8 cellular contexts compared by ENCODE assay signal in the genomic region with DNA sequence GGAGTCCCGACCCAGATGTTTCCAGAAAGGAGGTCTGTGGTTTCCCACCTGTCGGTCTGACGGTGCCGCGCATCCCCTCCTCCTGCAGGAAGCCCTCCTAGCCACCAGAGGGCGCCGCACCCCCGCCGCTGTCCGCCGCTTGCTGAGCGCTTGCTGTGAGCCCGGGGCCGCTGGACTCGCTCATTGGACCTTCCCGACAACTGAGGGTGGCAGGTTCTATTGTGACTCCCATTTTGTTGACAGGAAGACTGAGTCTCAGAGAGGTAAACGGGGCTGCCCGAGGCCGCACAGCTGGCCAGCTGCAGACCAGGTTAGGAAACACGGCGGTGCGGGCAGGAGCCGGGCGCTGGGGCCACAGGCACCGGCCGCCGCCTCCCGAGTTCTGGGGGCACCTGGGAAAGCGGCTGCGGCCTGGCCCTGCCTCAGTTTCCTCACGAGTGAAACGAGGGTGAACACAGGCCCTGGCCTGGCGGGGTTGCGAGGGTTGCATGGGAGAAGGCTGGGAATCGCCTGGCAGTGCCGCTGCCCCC.
DNase-seq lines count a peak whose midpoint lies in the region; ATAC-seq and TF ChIP-seq lines count a peak whose summit lies in the region.

No MANE protein-coding gene starts in this region.

- H3K27me3 ChIP-seq in BLaER1 treated with 17β-estradiol and CSF1 and Interleukin-3, amounts not matched to agents 10 nM and 100 nM: no peaks in the 10 kb centered on the region
- H3K27me3 ChIP-seq in lung (ENCODE audit: control insufficient read depth, insufficient read depth): no peaks in the 10 kb centered on the region

- H3K9me3 ChIP-seq in BLaER1 treated with 17β-estradiol and CSF1 and Interleukin-3, amounts not matched to agents 10 nM and 100 nM (replicated peaks in 1 of 11): no peaks in the 10 kb centered on the region
- no peaks in the 10 kb centered on the region for H3K9me3 ChIP-seq in lung (ENCODE audit: control insufficient read depth in 2 of 2, insufficient read depth in 1 of 2, low read length in 1 of 2)

- 42 to 52% methylated on average over 32 to 36 of the region's 36 CpGs for WGBS in lung, 2 donors

- H3K4me1 Mint-ChIP-seq in central memory CD8-positive, alpha-beta T cell: peaks cover 5% of the 10 kb centered on the region

- H3K27ac Mint-ChIP-seq in central memory CD8-positive, alpha-beta T cell (ENCODE audit: low read depth): no peak overlapping the region

- TF ChIP-seq CTCF in lung (IDR thresholded peaks at IDR 0.05; ENCODE audit: control extremely low read depth, extremely low read depth): peak; percentile 68

- H3K4me3 ChIP-seq in BLaER1 treated with 17β-estradiol and CSF1 and Interleukin-3, amounts not matched to agents 10 nM and 100 nM: peak overlapping the region in 1 of 10 experiments; percentile 31; a peak in 1 of 20 replicates
- no peak overlapping the region for H3K4me3 ChIP-seq in lung

- no peak for ATAC-seq in central memory CD8-positive, alpha-beta T cell (replicated peaks; ENCODE audit: extremely low read depth, poor library complexity, severe bottlenecking)
- ATAC-seq in lung (ENCODE audit: insufficient read depth, low FRiP score): no peak

- no peaks in the 10 kb centered on the region for H3K36me3 ChIP-seq in BLaER1 treated with 17β-estradiol and CSF1 and Interleukin-3, amounts not matched to agents 10 nM and 100 nM
- H3K36me3 ChIP-seq in lung (ENCODE audit: control insufficient read depth in 2 of 2, insufficient read depth in 2 of 2, low read length in 2 of 2): no peaks in the 10 kb centered on the region

- in situ Hi-C loops in KBM-7 (cut with MboI; ENCODE audit: low pct_unique_long_range_greater_than_20kb, low sequenced_read_pairs): no loop called here

- H3K4me3 Mint-ChIP-seq in central memory CD8-positive, alpha-beta T cell: peak overlapping the region; percentile 57

- H3K36me3 Mint-ChIP-seq in central memory CD8-positive, alpha-beta T cell (ENCODE audit: insufficient read depth): peaks cover 3% of the 10 kb centered on the region

- peaks cover 0 to 6% (median 0%) of the 10 kb centered on the region in 11 experiments; a peak in 2 of 22 replicates for H4K20me1 ChIP-seq in BLaER1 treated with 17β-estradiol and CSF1 and Interleukin-3, amounts not matched to agents 10 nM and 100 nM

- peak overlapping the region; percentile 78 to 100 (median 98) for H3K4me2 ChIP-seq in BLaER1 treated with 17β-estradiol and CSF1 and Interleukin-3, amounts not matched to agents 10 nM and 100 nM

- peaks cover 51 to 76% (median 71%) of the 10 kb centered on the region in 10 experiments for H3K4me1 ChIP-seq in BLaER1 treated with 17β-estradiol and CSF1 and Interleukin-3, amounts not matched to agents 10 nM and 100 nM
- H3K4me1 ChIP-seq in lung (ENCODE audit: control insufficient read depth in 2 of 2, insufficient read depth in 2 of 2, low read length in 2 of 2): peaks cover 0 to 6% of the 10 kb centered on the region in 2 donors

- H3K9me3 Mint-ChIP-seq in central memory CD8-positive, alpha-beta T cell: no peaks in the 10 kb centered on the region

- peak overlapping the region in 6 of 11 experiments; percentile 21 to 60 (median 52); a peak in 7 of 22 replicates for H3K9ac ChIP-seq in BLaER1 treated with 17β-estradiol and CSF1 and Interleukin-3, amounts not matched to agents 10 nM and 100 nM

- peak overlapping the region in 7 of 11 experiments; percentile 40 to 72 (median 61); a peak in 12 of 22 replicates for H3K27ac ChIP-seq in BLaER1 treated with 17β-estradiol and CSF1 and Interleukin-3, amounts not matched to agents 10 nM and 100 nM
- no peak overlapping the region for H3K27ac ChIP-seq in lung (ENCODE audit: low read depth in 1 of 2, low read length in 1 of 2)

- peak; percentile 79 for DNase-seq in KBM-7
- peak; percentile 68 for DNase-seq in activated CD4-positive, alpha-beta T cell treated with anti-CD3 and anti-CD28 coated beads for 1 hour
- DNase-seq in central memory CD8-positive, alpha-beta T cell (ENCODE audit: low spot score in 2 of 2): peak; percentile 42 to 55
- peak; percentile 62 for DNase-seq in lung (ENCODE audit: low spot score)
- peak; percentile 62 to 66 for DNase-seq in stimulated activated CD8-positive, alpha-beta memory T cell treated with anti-CD3 and anti-CD28 coated beads, Interleukin-2, amount 100 ng/mL, for 48 hours (ENCODE audit: low read depth in 2 of 2)
- DNase-seq in DMS153 treated with DMSO at 0.1 percent for 48 hours (lab: John Stamatoyannopoulos, UW; ENCODE audit: unreplicated experiment): no peak
- no peak for DNase-seq in NCI-H1930 (lab: John Stamatoyannopoulos, UW)

- H3K27me3 Mint-ChIP-seq in central memory CD8-positive, alpha-beta T cell: peaks cover 9% of the 10 kb centered on the region

Comparison
In these comparisons a context has a peak if more than half of its experiments do, and no peak if none do; other contexts are left out.
1. H3K27ac ChIP-seq: peak in BLaER1 treated with 17β-estradiol and CSF1 and Interleukin-3, amounts not matched to agents 10 nM and 100 nM (7 of 11); none in lung (0 of 2).
2. DNase-seq: peak in KBM-7 (single experiment), activated CD4-positive, alpha-beta T cell treated with anti-CD3 and anti-CD28 coated beads for 1 hour (single experiment), central memory CD8-positive, alpha-beta T cell (2 of 2), lung (single experiment) and stimulated activated CD8-positive, alpha-beta memory T cell treated with anti-CD3 and anti-CD28 coated beads, Interleukin-2, amount 100 ng/mL, for 48 hours (2 of 2); none in DMS153 treated with DMSO at 0.1 percent for 48 hours (single experiment) and NCI-H1930 (0 of 2).